In the genomic region with DNA sequence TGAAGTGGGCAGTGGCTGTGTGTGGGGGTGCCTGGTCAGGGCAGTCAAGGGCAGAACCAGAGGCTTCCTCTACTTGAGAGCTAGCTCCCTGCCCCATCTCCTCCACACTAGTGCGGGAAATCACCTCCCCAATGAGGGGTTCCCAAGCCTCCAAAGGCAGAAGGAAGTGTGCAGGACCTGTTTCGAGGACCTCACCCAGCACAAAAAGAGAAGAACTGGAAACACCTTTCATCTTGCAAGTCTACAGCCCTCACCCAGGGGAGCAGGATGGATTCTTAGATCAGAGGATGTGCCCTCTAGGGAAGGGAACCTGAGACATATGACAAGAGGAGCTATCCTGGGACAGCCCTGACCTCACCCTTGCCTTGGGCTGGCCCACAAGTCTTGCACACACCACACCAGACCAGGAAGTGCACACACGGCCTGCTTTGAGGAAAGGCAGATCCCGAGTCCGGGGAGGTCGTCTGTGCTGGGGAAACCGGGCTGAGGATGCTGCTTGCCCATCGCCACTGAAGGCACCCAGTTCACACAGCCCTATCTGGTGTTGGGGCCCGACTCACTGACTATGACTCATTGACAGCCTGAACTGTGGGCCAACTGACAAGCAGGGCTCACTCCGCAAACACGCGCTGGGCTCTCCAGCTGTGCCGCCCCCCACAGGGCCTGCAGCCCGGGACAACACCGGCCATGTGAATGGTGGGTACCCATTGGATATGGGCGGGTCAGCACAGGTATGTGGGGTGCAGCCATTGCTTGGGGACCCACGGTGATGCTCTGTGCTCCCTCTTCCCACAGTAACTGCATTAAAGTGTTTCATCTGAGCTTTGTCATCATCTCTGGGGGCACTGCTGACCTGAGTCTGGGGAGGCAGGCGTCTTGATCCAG, we compare ENCODE assay signal across 8 cellular contexts. TPM values are rescaled to one million over a fixed set of nuclear protein-coding genes. Genes with fewer than 3 reads are reported as not detected.
A peak's percentile ranks its signal among the peaks of the same experiment; 100 is the strongest.
DNase-seq lines count a peak whose midpoint lies in the region; ATAC-seq, FAIRE-seq and TF ChIP-seq lines count a peak whose summit lies in the region.

No MANE protein-coding gene starts in this region.

- TF ChIP-seq CTCF in heart right ventricle (IDR thresholded peaks at IDR 0.05) (no peak), epithelial cell of esophagus (IDR thresholded peaks at IDR 0.05; ENCODE audit: insufficient read depth, low read depth, low read length, missing control alignments) (no peak)

- H3K4me3 ChIP-seq in heart right ventricle (peak overlapping the region in 1 of 10 donors; percentile 97), right cardiac atrium (ENCODE audit: low read length) (no peak overlapping the region), epithelial cell of esophagus (ENCODE audit: low read length) (no peak overlapping the region)

- intact Hi-C loops in heart right ventricle (cut with DNase I): loop anchor here in 4 of 10 donors (10.0 kb wide), 3 partner anchors 73 to 203 kb away; no protein-coding TSS in a partner anchor
- intact Hi-C loops in right cardiac atrium (cut with DNase I): loop anchor here in 3 of 4 donors (10.0 kb wide), 5 partner anchors 73 to 443 kb away; a partner anchor contains a TSS

- peak overlapping the region in 4 of 10 donors; percentile 80 to 92 (median 88) for H3K27ac ChIP-seq in heart right ventricle
- H3K27ac ChIP-seq in right cardiac atrium (ENCODE audit: low read length): no peak overlapping the region

- H3K9me3 ChIP-seq in heart right ventricle (no peaks in the 10 kb centered on the region), right cardiac atrium (ENCODE audit: control insufficient read depth, low read length) (no peaks in the 10 kb centered on the region)

- H3K4me1 ChIP-seq in heart right ventricle: peaks cover 21 to 55% (median 50%) of the 10 kb centered on the region in 9 donors
- H3K4me1 ChIP-seq in right cardiac atrium (ENCODE audit: control insufficient read depth, insufficient read depth, low read length): peaks cover 9% of the 10 kb centered on the region

- peaks cover 0 to 9% (median 0%) of the 10 kb centered on the region in 9 donors for H3K36me3 ChIP-seq in heart right ventricle

- WGBS in heart right ventricle, 2 donors: 71 to 74% methylated on average over 18 of the region's 18 CpGs
- 65% methylated on average over 18 of the region's 18 CpGs for WGBS in right cardiac atrium

- H3K27me3 ChIP-seq in heart right ventricle (no peaks in the 10 kb centered on the region), right cardiac atrium (ENCODE audit: control insufficient read depth, insufficient read depth) (no peaks in the 10 kb centered on the region)

- ATAC-seq in heart right ventricle (peak in 1 of 8 donors; percentile 1), right cardiac atrium (no peak), GM18873 (IDR thresholded peaks at IDR 0.05; ENCODE audit: low FRiP score, unreplicated experiment) (no peak)

- no peak for FAIRE-seq in GM19239 (lab: Jason Lieb, UNC)

- peak; percentile 10 to 14 for DNase-seq in heart right ventricle
- DNase-seq in right cardiac atrium: no peak
- DNase-seq in activated CD4-positive, alpha-beta T cell treated with anti-CD3 and anti-CD28 coated beads for 4 hours: peak; percentile 54 to 64
- peak; percentile 73 for DNase-seq in epithelial cell of esophagus (ENCODE audit: low read depth)
- peak in 2 of 3 experiments; percentile 52 to 59 for DNase-seq in stimulated activated CD4-positive, alpha-beta T cell treated with anti-CD3 and anti-CD28 coated beads, TNF-alpha, amount 100 ng/mL, for 24 hours (ENCODE audit: low read depth in 3 of 3)
- DNase-seq in NCI-H748 (lab: John Stamatoyannopoulos, UW; ENCODE audit: unreplicated experiment): no peak
- DNase-seq in GM19239 (ENCODE audit: insufficient read length, low spot score): no peak

RNA-seq across cellular contexts. Expression of a gene that starts 1.8 kb away (rescaled TPM):
- total RNA-seq in heart right ventricle (1 to 10 TPM; 3.4 to 8.4 (median 4.0) TPM), right cardiac atrium (1 to 10 TPM; 3.3 to 4.9 (median 3.8) TPM)
- polyA plus RNA-seq in heart right ventricle (1 to 10 TPM; 3.9 to 8.8 TPM), right cardiac atrium (4.8 TPM)

RNA-seq across cellular contexts. Expression of a gene that starts 3.3 kb away (rescaled TPM):
- 10 to 100 TPM; 43.8 to 53.6 (median 48.1) TPM for total RNA-seq in heart right ventricle
- polyA plus RNA-seq in heart right ventricle: 10 to 100 TPM; 27.8 to 48.4 TPM
- total RNA-seq in right cardiac atrium: 10 to 100 TPM; 42.5 to 44.7 (median 43.5) TPM
- polyA plus RNA-seq in right cardiac atrium: 29.6 TPM

RNA-seq across cellular contexts. Expression of a gene that starts 7.9 kb away (rescaled TPM):
- total RNA-seq in heart right ventricle (10 to 100 TPM; 11.1 to 14.8 (median 13.7) TPM), right cardiac atrium (10 to 100 TPM; 12.3 to 16.1 (median 13.6) TPM)
- polyA plus RNA-seq in heart right ventricle (10 to 100 TPM in 1 of 2 donors, 1 to 10 TPM in 1; 4.6 to 11.8 TPM), right cardiac atrium (9.8 TPM)

RNA-seq across cellular contexts. Expression of a gene that starts 21.4 kb away (rescaled TPM):
- total RNA-seq in heart right ventricle (10 to 100 TPM; 27.3 to 70.4 (median 39.0) TPM), right cardiac atrium (10 to 100 TPM; 35.5 to 47.0 (median 44.0) TPM)
- polyA plus RNA-seq in heart right ventricle (100 to 1,000 TPM in 1 of 2 donors, 10 to 100 TPM in 1; 36.3 to 130 TPM), right cardiac atrium (36.5 TPM)

RNA-seq across cellular contexts. Expression of a gene that starts 58.3 kb away (rescaled TPM):
- total RNA-seq in heart right ventricle (under 1 TPM; 0.11 to 0.86 (median 0.39) TPM), right cardiac atrium (under 1 TPM; 0.21 to 0.82 (median 0.49) TPM)
- polyA plus RNA-seq in heart right ventricle (under 1 TPM; 0.49 to 0.88 TPM), right cardiac atrium (0.36 TPM)

Comparison
In these comparisons a context has a peak if more than half of its experiments do, and no peak if none do; other contexts are left out.
1. DNase-seq: peak in heart right ventricle (2 of 2), activated CD4-positive, alpha-beta T cell treated with anti-CD3 and anti-CD28 coated beads for 4 hours (2 of 2), epithelial cell of esophagus (single experiment) and stimulated activated CD4-positive, alpha-beta T cell treated with anti-CD3 and anti-CD28 coated beads, TNF-alpha, amount 100 ng/mL, for 24 hours (2 of 3); none in right cardiac atrium (0 of 3), NCI-H748 (single experiment) and GM19239 (single experiment).